In genomic region chr2:47190188-47190818, GRCh38 we compare ENCODE assay signal across 11 cellular contexts. TPM values are rescaled to one million over a fixed set of nuclear protein-coding genes. Genes with fewer than 3 reads are reported as not detected.
DNase-seq lines count a peak whose midpoint lies in the region; ATAC-seq and TF ChIP-seq lines count a peak whose summit lies in the region.
"Had no signal": no experiment of that assay in that cellular context is flagged by ENCODE, and none has a peak within 500 bp of the region (broad histone marks: within the 10 kb centered on the region; RNA-seq: fewer than 3 reads in every experiment).

No MANE protein-coding gene starts in this region.

- TF ChIP-seq CTCF in chondrocyte (IDR thresholded peaks at IDR 0.05), result no peak

- H3K9me3 ChIP-seq in muscle layer of duodenum (ENCODE audit: control insufficient read depth in 1 of 2, low read length in 2 of 2), result no peaks in the 10 kb centered on the region

- H3K36me3 ChIP-seq in muscle layer of duodenum (ENCODE audit: control insufficient read depth in 1 of 2, insufficient read depth in 2 of 2, low read length in 2 of 2), result no peaks in the 10 kb centered on the region

- H3K27ac ChIP-seq in muscle layer of duodenum (ENCODE audit: low read length), result peak overlapping the region; percentile 20

- in situ Hi-C loops in ACHN (cut with HindIII; ENCODE audit: low pct_ligation_motif_present, low pct_unique_long_range_greater_than_20kb, low sequenced_read_pairs), result no loop called here

- peak overlapping the region; percentile 93 for H3K27ac Mint-ChIP-seq in chondrocyte (ENCODE audit: unreplicated experiment)
- H3K27ac Mint-ChIP-seq: endodermal cell had no signal

- DNase-seq in ACHN (peak; percentile 56), NCI-H2029 treated with DMSO at 0.1 percent for 48 hours (lab: John Stamatoyannopoulos, UW) (peak; percentile 45), chondrocyte (ENCODE audit: low spot score) (no peak), iPS-NIHi7 (ENCODE audit: extremely low spot score) (no peak), C1 segment of cervical spinal cord (lab: John Stamatoyannopoulos, UW) (no peak), occipital lobe (lab: John Stamatoyannopoulos, UW) (no peak)
- DNase-seq: endodermal cell; NCI-H187; stimulated activated CD4-positive, alpha-beta T cell treated with anti-CD3 and anti-CD28 coated beads, Interleukin-4, amount 100 ng/mL, for 1 hour had no signal

- H3K4me1 Mint-ChIP-seq in chondrocyte (ENCODE audit: low read depth), result peaks cover 80% of the 10 kb centered on the region

- ATAC-seq in GM19463 (IDR thresholded peaks at IDR 0.05; ENCODE audit: unreplicated experiment), result no peak

- H3K4me3 Mint-ChIP-seq in chondrocyte (ENCODE audit: unreplicated experiment), result no peak overlapping the region
- H3K4me3 Mint-ChIP-seq: endodermal cell had no signal

- H3K4me1 ChIP-seq in muscle layer of duodenum (ENCODE audit: control insufficient read depth in 1 of 2, insufficient read depth in 2 of 2, low read length in 2 of 2), result peaks cover 24 to 36% of the 10 kb centered on the region in 2 donors

- no peak overlapping the region for H3K4me3 ChIP-seq in muscle layer of duodenum (ENCODE audit: low read depth in 1 of 2, low read length in 2 of 2)

- H3K27me3 ChIP-seq in muscle layer of duodenum (ENCODE audit: low read depth, low read length), result no peaks in the 10 kb centered on the region

- no peaks in the 10 kb centered on the region for H3K9me3 Mint-ChIP-seq in chondrocyte (ENCODE audit: low read depth)
- H3K9me3 Mint-ChIP-seq: endodermal cell had no signal

- no peaks in the 10 kb centered on the region for H3K27me3 Mint-ChIP-seq in chondrocyte (ENCODE audit: low read depth)

- H3K36me3 Mint-ChIP-seq in chondrocyte (ENCODE audit: low read depth), result no peaks in the 10 kb centered on the region

RNA-seq across cellular contexts. Expression of gene CALM2, which starts 14.0 kb away (rescaled TPM):
- total RNA-seq in chondrocyte, result 677 to 769 TPM (median 696 TPM) in 3 replicates
- total RNA-seq in occipital lobe, result 744 TPM

RNA-seq across cellular contexts. Expression of gene STPG4, which starts 35.2 kb away (rescaled TPM):
- total RNA-seq in chondrocyte (0.25 to 0.58 TPM (median 0.28 TPM) in 3 replicates), occipital lobe (0.78 TPM)

Comparison
In these comparisons a context has a peak if more than half of its experiments do, and no peak if none do; other contexts are left out.
1. DNase-seq: peak in ACHN (single experiment) and NCI-H2029 treated with DMSO at 0.1 percent for 48 hours (single experiment); none in chondrocyte (single experiment), iPS-NIHi7 (single experiment), C1 segment of cervical spinal cord (0 of 14) and occipital lobe (single experiment).